In the genomic region with DNA sequence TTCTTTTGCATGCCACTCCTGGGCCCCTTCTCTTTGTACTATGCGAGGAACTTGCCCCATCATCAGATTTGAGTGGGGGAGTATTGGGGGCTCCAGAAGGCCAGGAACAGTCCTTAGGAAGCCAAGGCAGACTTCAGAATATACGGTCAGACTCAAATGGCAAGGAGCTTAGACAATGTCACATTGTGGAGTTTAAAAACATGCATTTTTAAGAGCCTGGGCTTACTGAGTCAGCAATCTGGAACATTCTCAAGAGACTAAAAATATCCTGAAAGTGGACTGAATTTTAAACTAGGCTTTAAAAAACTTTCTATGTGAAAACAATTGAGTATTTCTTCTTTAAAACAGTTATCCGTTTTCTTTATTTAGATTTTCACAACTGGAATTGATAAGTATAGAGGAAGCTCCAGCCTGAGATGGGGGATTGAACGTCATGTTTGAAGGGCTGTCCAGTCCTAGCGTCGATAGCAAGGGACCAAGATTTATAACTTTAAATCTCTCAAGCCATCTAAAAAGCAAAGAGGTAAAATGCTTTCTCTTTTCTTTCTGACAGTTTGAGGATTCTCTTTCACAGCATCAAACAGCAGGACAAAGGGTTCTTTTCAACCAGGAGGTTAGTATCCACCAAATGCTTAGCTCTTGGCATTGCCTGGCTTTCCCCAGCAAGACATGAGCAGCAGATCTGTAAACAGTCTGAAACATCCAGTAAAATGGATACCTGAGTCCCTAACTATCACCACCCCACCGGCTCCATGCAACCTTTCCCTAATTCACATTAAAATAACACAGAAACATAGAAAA, we compare ENCODE assay signal across 14 cellular contexts. TPM values are rescaled to one million over a fixed set of nuclear protein-coding genes. Genes with fewer than 3 reads are reported as not detected.
A peak's percentile ranks its signal among the peaks of the same experiment; 100 is the strongest.
DNase-seq lines count a peak whose midpoint lies in the region; ATAC-seq and TF ChIP-seq lines count a peak whose summit lies in the region.
"Had no signal": no experiment of that assay in that cellular context is flagged by ENCODE, and none has a peak within 500 bp of the region (broad histone marks: within the 10 kb centered on the region; RNA-seq: fewer than 3 reads in every experiment).

No MANE protein-coding gene starts in this region.

- intact Hi-C loops in dorsolateral prefrontal cortex (cut with DNase I), result no loop called here

- ATAC-seq in GM19035 (IDR thresholded peaks at IDR 0.05; ENCODE audit: unreplicated experiment) (no peak), HG02798 (IDR thresholded peaks at IDR 0.05; ENCODE audit: poor library complexity, unreplicated experiment) (no peak)

- peak overlapping the region; percentile 80 to 99 (median 95) for H3K27ac ChIP-seq in dorsolateral prefrontal cortex

- peak in 1 of 56 donors; percentile 16 for TF ChIP-seq CTCF in dorsolateral prefrontal cortex (IDR thresholded peaks at IDR 0.05 in 54 of 56, conservative IDR thresholded peaks at IDR 0.05 in 2 of 56; ENCODE audit: low read depth in 1 of 56, partially characterized antibody in 56 of 56)

- no peaks in the 10 kb centered on the region for H3K27me3 ChIP-seq in dorsolateral prefrontal cortex

- DNase-seq in LHCN-M2 (ENCODE audit: low read depth) (peak; percentile 24), dorsolateral prefrontal cortex (no peak), middle frontal gyrus (ENCODE audit: extremely low spot score, low spot score) (peak; percentile 40), superior temporal gyrus (ENCODE audit: extremely low spot score) (peak; percentile 86), HuH-7.5 (ENCODE audit: low spot score) (no peak)
- DNase-seq in activated CD8-positive, alpha-beta memory T cell treated with anti-CD3 and anti-CD28 coated beads, Interleukin-2, amount 50 U/mL, for 48 hours, result no peak
- DNase-seq: activated CD4-positive, alpha-beta T cell treated with anti-CD3 and anti-CD28 coated beads, Interleukin-2, amount 50 U/mL, for 1 hour; activated gamma-delta T cell treated with Interleukin-2 at 50 U/mL for 16 hours; Karpas-422; NCI-H2107; retina; T-helper 1 cell had no signal

- peak overlapping the region in 19 of 59 donors; percentile 3 to 43 (median 14) for H3K4me3 ChIP-seq in dorsolateral prefrontal cortex

RNA-seq across cellular contexts. Expression of a gene that starts 45.8 kb away (rescaled TPM):
- total RNA-seq in LHCN-M2 (2014; rRNA removed), result not detected in 2 replicates
- 0.40 TPM for polyA plus RNA-seq in LHCN-M2 (2012)
- total RNA-seq in dorsolateral prefrontal cortex, result 10 to 100 TPM; 13.1 to 43.0 (median 28.2) TPM

RNA-seq across cellular contexts. Expression of a gene that starts 50.0 kb away (rescaled TPM):
- 8.5 and 10.8 TPM in 2 replicates for total RNA-seq in LHCN-M2 (2014; rRNA removed)
- polyA plus RNA-seq in LHCN-M2 (2012), result 5.5 TPM
- total RNA-seq in dorsolateral prefrontal cortex, result 10 to 100 TPM; 18.0 to 55.7 (median 33.4) TPM

Comparison
In these comparisons a context has a peak if more than half of its experiments do, and no peak if none do; other contexts are left out.
1. DNase-seq: peak in LHCN-M2 (single experiment), middle frontal gyrus (single experiment) and superior temporal gyrus (single experiment); none in dorsolateral prefrontal cortex (0 of 10), HuH-7.5 (single experiment) and activated CD8-positive, alpha-beta memory T cell treated with anti-CD3 and anti-CD28 coated beads, Interleukin-2, amount 50 U/mL, for 48 hours (single experiment).
2. RNA of a gene that starts 45.8 kb away (total RNA-seq): 13.1 to 43.0 TPM in dorsolateral prefrontal cortex; not detected in LHCN-M2; every median in the first group is over 10 times any median in the second.